Comparison of ENCODE assay signal across 29 cellular contexts in the genomic region with DNA sequence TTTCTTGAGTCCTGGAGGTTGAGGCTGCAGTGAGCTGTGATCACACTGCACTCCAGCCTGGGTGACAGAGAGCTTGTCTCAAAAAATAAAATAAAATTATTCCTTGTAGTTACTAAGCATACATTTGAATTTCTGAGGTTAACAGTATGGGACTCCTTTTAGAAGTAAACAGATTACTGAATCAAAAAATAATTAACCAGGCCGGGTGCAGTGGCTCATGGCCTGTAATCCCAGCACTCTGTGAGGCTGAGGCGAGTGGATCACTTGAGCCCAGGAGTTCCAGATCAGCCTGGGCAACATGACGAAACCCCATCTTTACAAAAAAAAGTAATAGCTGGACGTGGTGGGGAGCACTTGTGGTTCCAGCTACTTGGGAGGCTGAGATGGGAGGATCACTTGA.
"Had no signal": no experiment of that assay in that cellular context is flagged by ENCODE, and none has a peak within 500 bp of the region (broad histone marks: within the 10 kb centered on the region; RNA-seq: fewer than 3 reads in every experiment).

No MANE protein-coding gene starts in this region.

- ATAC-seq: activated CD4-positive, alpha-beta T cell treated with anti-CD3 and anti-CD28 coated beads for 36 hours; activated CD8-positive, alpha-beta memory T cell treated with anti-CD3 and anti-CD28 coated beads, Interleukin-2, amount 10 ng/mL, durations not matched to agents 7 days and 5 days; activated CD8-positive, alpha-beta T cell treated with anti-CD3 and anti-CD28 coated beads, Interleukin-2, amount 10 ng/mL, durations not matched to agents 7 days and 5 days; effector memory CD8-positive, alpha-beta T cell; foreskin keratinocyte; gastrocnemius medialis had no signal

- H3K36me3 ChIP-seq: brain microvascular endothelial cell, esophagus muscularis mucosa, gastrocnemius medialis had no signal

- FAIRE-seq: astrocyte, bronchial epithelial cell, colon had no signal

- H3K4me3 ChIP-seq: esophagus muscularis mucosa, gastrocnemius medialis had no signal

- H3K27ac ChIP-seq: brain microvascular endothelial cell, esophagus muscularis mucosa, foreskin keratinocyte, gastrocnemius medialis had no signal

- H3K9me3 ChIP-seq: esophagus muscularis mucosa, gastrocnemius medialis had no signal

- H3K4me1 ChIP-seq: foreskin keratinocyte, gastrocnemius medialis had no signal

- DNase-seq: activated CD4-positive, alpha-beta memory T cell treated with anti-CD3 and anti-CD28 coated beads for 36 hours; activated CD4-positive, alpha-beta T cell treated with anti-CD3 and anti-CD28 coated beads for 36 hours; activated CD4-positive, alpha-beta T cell treated with anti-CD3 and anti-CD28 coated beads, Interleukin-2, amount 10 ng/mL, durations not matched to agents 24 days and 14 days; activated CD4-positive, CD25-positive, alpha-beta regulatory T cell; activated CD4-positive, CD25-positive, alpha-beta regulatory T cell treated with anti-CD3 and anti-CD28 coated beads, Interleukin-2, amount 50 U/mL, for 72 hours; activated CD8-positive, alpha-beta memory T cell treated with anti-CD3 and anti-CD28 coated beads, Interleukin-2, amount 10 ng/mL, durations not matched to agents 7 days and 5 days; activated CD8-positive, alpha-beta memory T cell treated with anti-CD3 and anti-CD28 coated beads, Interleukin-2, amount 50 U/mL, for 4 hours; activated CD8-positive, alpha-beta T cell treated with anti-CD3 and anti-CD28 coated beads, Interleukin-2, amount 10 ng/mL, durations not matched to agents 7 days and 5 days; activated gamma-delta T cell treated with Interleukin-2 at 50 U/mL for 16 hours; activated naive CD4-positive, alpha-beta T cell treated with anti-CD3 and anti-CD28 coated beads, Interleukin-2, amount 50 U/mL, for 16 hours; activated naive CD4-positive, alpha-beta T cell treated with Interleukin-2 at 50 U/mL for 16 hours; activated T-cell treated with anti-CD3 and anti-CD28 coated beads, Interleukin-2, amount 50 U/mL, for 1 hour; activated T-cell treated with anti-CD3 and anti-CD28 coated beads, Interleukin-2, amount 50 U/mL, for 48 hours; amniotic stem cell; anterior cingulate cortex; brain microvascular endothelial cell; cortex of kidney; dermis blood vessel endothelial cell; effector CD4-positive, alpha-beta T cell; effector memory CD8-positive, alpha-beta T cell; erythroblast; foreskin keratinocyte; gastrocnemius medialis; glutamatergic neuron; T-helper 2 cell had no signal

- H3K27me3 ChIP-seq: brain microvascular endothelial cell, esophagus muscularis mucosa, foreskin keratinocyte, gastrocnemius medialis had no signal
